In genomic region chr5:79901631-79902030, GRCh38 we compare ENCODE assay signal across 26 cellular contexts.
"Had no signal": no experiment of that assay in that cellular context is flagged by ENCODE, and none has a peak within 500 bp of the region (broad histone marks: within the 10 kb centered on the region; RNA-seq: fewer than 3 reads in every experiment).

No MANE protein-coding gene starts in this region.

- H3K27ac ChIP-seq: stomach, suprapubic skin, testis, thoracic aorta, thyroid gland, tibial artery, tibial nerve, transverse colon, upper lobe of left lung, upper lobe of right lung, uterus, vagina had no signal

- ATAC-seq: stimulated activated effector memory CD8-positive, alpha-beta T cell treated with anti-CD3 and anti-CD28 coated beads, Interleukin-12 subunit alpha, Interleukin-12 subunit beta, amount 100 ng/mL, for 72 hours; stimulated activated memory B cell treated with anti-CD40 and anti-IgM and Interleukin-4, amounts not matched to agents 10 μg/mL and 1 μg/mL and 100 μg/mL, for 72 hours; stimulated activated naive B cell treated with anti-CD40 and anti-IgM and Interleukin-4, amounts not matched to agents 10 μg/mL and 1 μg/mL and 100 μg/mL, for 72 hours; stimulated activated naive CD8-positive, alpha-beta T cell treated with anti-CD3 and anti-CD28 coated beads, Interleukin-15, amount 100 ng/mL, for 72 hours; stimulated activated naive CD8-positive, alpha-beta T cell treated with anti-CD3 and anti-CD28 coated beads, Interleukin-15, Interleukin-2, amounts not matched to agents 100 U/mL and 50 U/mL, for 24 hours; upper lobe of right lung had no signal

- H3K36me3 ChIP-seq: stomach, suprapubic skin, thoracic aorta, thyroid gland, tibial artery, tibial nerve, transverse colon, upper lobe of left lung, upper lobe of right lung, uterus, vagina had no signal

- H3K4me1 ChIP-seq: stomach, suprapubic skin, testis, thyroid gland, tibial artery, transverse colon, upper lobe of left lung, upper lobe of right lung, uterus, vagina had no signal

- DNase-seq: stimulated activated CD4-positive, alpha-beta T cell treated with anti-CD3 and anti-CD28 coated beads, Interleukin-2, amount 100 ng/mL, for 48 hours; stimulated activated CD4-positive, alpha-beta T cell treated with anti-CD3 and anti-CD28 coated beads, Interleukin-4, amount 100 ng/mL, for 1 hour; stimulated activated CD4-positive, alpha-beta T cell treated with anti-CD3 and anti-CD28 coated beads, Interleukin-4, amount 100 ng/mL, for 24 hours; stimulated activated CD4-positive, alpha-beta T cell treated with anti-CD3 and anti-CD28 coated beads, Interleukin-4, amount 100 ng/mL, for 4 hours; stimulated activated CD8-positive, alpha-beta memory T cell treated with anti-CD3 and anti-CD28 coated beads, Interleukin-4, amount 100 ng/mL, for 48 hours; stimulated activated naive B cell treated with anti-CD40 and anti-IgM and Interleukin-4, amounts not matched to agents 10 μg/mL and 1 μg/mL and 100 μg/mL, for 72 hours; stimulated activated naive CD4-positive, alpha-beta T cell; stimulated activated naive CD4-positive, alpha-beta T cell treated with Interleukin-2 at 50 U/mL for 16 hours; stimulated activated naive CD8-positive, alpha-beta T cell treated with anti-CD3 and anti-CD28 coated beads, Interleukin-15, amount 100 ng/mL, for 72 hours; stimulated activated naive CD8-positive, alpha-beta T cell treated with anti-CD3 and anti-CD28 coated beads, Interleukin-15, Interleukin-2, amounts not matched to agents 100 U/mL and 50 U/mL, for 24 hours; stomach; substantia nigra; testis; thyroid gland; tibial artery; transverse colon; trophoblast cell; upper lobe of left lung; upper lobe of right lung; uterus had no signal

- H3K27me3 ChIP-seq: suprapubic skin, testis, thyroid gland, tibial artery, tibial nerve, upper lobe of left lung, uterus, vagina had no signal

- H3K4me3 ChIP-seq: stomach, suprapubic skin, testis, thoracic aorta, thyroid gland, tibial artery, tibial nerve, transverse colon, upper lobe of left lung, upper lobe of right lung, uterus, vagina had no signal

- H3K9me3 ChIP-seq: stomach, suprapubic skin, testis, thoracic aorta, thyroid gland, tibial artery, transverse colon, upper lobe of left lung, upper lobe of right lung, uterus, vagina had no signal
